8 cellular contexts compared by ENCODE assay signal in genomic region chr2:127479219-127479825, GRCh38. TPM values are rescaled to one million over a fixed set of nuclear protein-coding genes. Genes with fewer than 3 reads are reported as not detected.
DNase-seq lines count a peak whose midpoint lies in the region; ATAC-seq and TF ChIP-seq lines count a peak whose summit lies in the region.

No MANE protein-coding gene starts in this region.

- TF ChIP-seq POLR2A in uterus (IDR thresholded peaks at IDR 0.05) (no peak), lower leg skin (IDR thresholded peaks at IDR 0.05) (no peak)

- TSS peak; percentile 8 for BruUV-seq in mammary epithelial cell (replicated peaks; lab: Mats Ljungman, UMichigan)

- H3K27me3 Mint-ChIP-seq in activated CD4-positive, alpha-beta T cell treated with anti-CD3 and anti-CD28 coated beads, Interleukin-2, amount 10 ng/mL, durations not matched to agents 7 days and 5 days: no peaks in the 10 kb centered on the region

- DNase-seq in DMS53 (lab: John Stamatoyannopoulos, UW) (peak; percentile 86), NCI-H748 (lab: John Stamatoyannopoulos, UW; ENCODE audit: unreplicated experiment) (peak; percentile 55), mammary epithelial cell (peak; percentile 12), left colon (no peak), uterus (no peak), lower leg skin (ENCODE audit: low spot score in 2 of 2) (no peak)
- DNase-seq in activated CD4-positive, alpha-beta T cell treated with anti-CD3 and anti-CD28 coated beads, Interleukin-2, amount 10 ng/mL, durations not matched to agents 7 days and 5 days: no peak

- H3K36me3 ChIP-seq in mammary epithelial cell (ENCODE audit: insufficient read depth, low read length): peaks cover 20% of the 10 kb centered on the region
- no peaks in the 10 kb centered on the region for H3K36me3 ChIP-seq in uterus

- H3K27ac Mint-ChIP-seq in activated CD4-positive, alpha-beta T cell treated with anti-CD3 and anti-CD28 coated beads, Interleukin-2, amount 10 ng/mL, durations not matched to agents 7 days and 5 days: no peak overlapping the region

- H3K79me2 ChIP-seq in mammary epithelial cell (ENCODE audit: insufficient read depth, low read length): no peaks in the 10 kb centered on the region

- H3K4me1 ChIP-seq in mammary epithelial cell (ENCODE audit: insufficient read depth, low read length) (no peaks in the 10 kb centered on the region), uterus (no peaks in the 10 kb centered on the region)

- H3K9me3 Mint-ChIP-seq in activated CD4-positive, alpha-beta T cell treated with anti-CD3 and anti-CD28 coated beads, Interleukin-2, amount 10 ng/mL, durations not matched to agents 7 days and 5 days: peaks cover 11% of the 10 kb centered on the region

- no peaks in the 10 kb centered on the region for H4K20me1 ChIP-seq in mammary epithelial cell (ENCODE audit: insufficient read depth, low read length)

- H3K9ac ChIP-seq in mammary epithelial cell (ENCODE audit: insufficient read depth, low read length): no peak overlapping the region

- H3K36me3 Mint-ChIP-seq in activated CD4-positive, alpha-beta T cell treated with anti-CD3 and anti-CD28 coated beads, Interleukin-2, amount 10 ng/mL, durations not matched to agents 7 days and 5 days (ENCODE audit: low read depth): peaks cover 33% of the 10 kb centered on the region

- 57% methylated on average over 5 of the region's 5 CpGs for WGBS in mammary epithelial cell (ENCODE audit: low coverage, missing lambda C conversion rate)
- 57% methylated on average over 5 of the region's 5 CpGs for WGBS in lower leg skin, 2 donors

- CTCF ChIA-PET in mammary epithelial cell (lab: Charles Lee; ENCODE audit: low non-redundant PET): interaction anchor here (0.7 kb wide), 3 partner anchors 29 to 154 kb away, joined by 3 to 7 read pairs (median 4); no protein-coding TSS in a partner anchor
- CTCF ChIA-PET in activated CD4-positive, alpha-beta T cell treated with anti-CD3 and anti-CD28 coated beads, Interleukin-2, amount 10 ng/mL, durations not matched to agents 7 days and 5 days (lab: Charles Lee): interaction anchor here (0.8 to 1.8 kb wide), 11 partner anchors 9 to 374 kb away, joined by 3 to 5 read pairs (median 3); partner anchors contain the start of gene IWS1

- no peak overlapping the region for H3K27ac ChIP-seq in mammary epithelial cell (ENCODE audit: insufficient read depth, low read depth, low read length)
- H3K27ac ChIP-seq in uterus: no peak overlapping the region

- dilution Hi-C loops in mammary epithelial cell (cut with HindIII; ENCODE audit: low sequenced_read_pairs): no loop called here

- no peaks in the 10 kb centered on the region for H3K27me3 ChIP-seq in mammary epithelial cell (ENCODE audit: insufficient read depth, low read length)
- no peaks in the 10 kb centered on the region for H3K27me3 ChIP-seq in uterus

- H3K9me3 ChIP-seq in mammary epithelial cell (replicated peaks; ENCODE audit: insufficient read depth, low read length) (no peaks in the 10 kb centered on the region), uterus (no peaks in the 10 kb centered on the region)

- intact Hi-C loops in mammary epithelial cell (cut with micrococcal nuclease): loop anchor here (1.0 to 2.0 kb wide), 4 partner anchors 63 to 415 kb away; no protein-coding TSS in a partner anchor
- intact Hi-C loops in left colon (cut with DNase I, micrococcal nuclease): loop anchor here in 1 of 2 donors (10.0 kb wide), 1 partner anchor 155 kb away; no protein-coding TSS in a partner anchor
- intact Hi-C loops in uterus (cut with DNase I; ENCODE audit: low total_unique reads): loop anchor here (10.0 kb wide), 1 partner anchor 155 kb away; no protein-coding TSS in a partner anchor
- intact Hi-C loops in lower leg skin (cut with DNase I; ENCODE audit: low total_unique reads): no loop called here

- no peak overlapping the region for H3K4me2 ChIP-seq in mammary epithelial cell (ENCODE audit: insufficient read depth, low read depth, low read length)

- in situ Hi-C loops in mammary epithelial cell (cut with MboI; ENCODE audit: low sequenced_read_pairs in 2 of 2): loop anchor here in 1 of 2 donors (10.0 kb wide), 1 partner anchor 155 kb away; no protein-coding TSS in a partner anchor

- no peak overlapping the region for H3K4me3 ChIP-seq in mammary epithelial cell (replicated peaks in 1 of 3; ENCODE audit: insufficient read depth in 1 of 3, low read depth in 2 of 3, low read length in 3 of 3)
- no peak overlapping the region for H3K4me3 ChIP-seq in uterus
- no peak overlapping the region for H3K4me3 ChIP-seq in lower leg skin (ENCODE audit: low read depth, poor library complexity, severe bottlenecking)

- POLR2A ChIA-PET in activated CD4-positive, alpha-beta T cell treated with anti-CD3 and anti-CD28 coated beads, Interleukin-2, amount 10 ng/mL, durations not matched to agents 7 days and 5 days (lab: Charles Lee): no interaction called here

- no peak overlapping the region for H3K4me3 Mint-ChIP-seq in activated CD4-positive, alpha-beta T cell treated with anti-CD3 and anti-CD28 coated beads, Interleukin-2, amount 10 ng/mL, durations not matched to agents 7 days and 5 days

- H3K4me1 Mint-ChIP-seq in activated CD4-positive, alpha-beta T cell treated with anti-CD3 and anti-CD28 coated beads, Interleukin-2, amount 10 ng/mL, durations not matched to agents 7 days and 5 days: no peaks in the 10 kb centered on the region

- H2AFZ ChIP-seq in mammary epithelial cell (ENCODE audit: low read depth, low read length): no peak overlapping the region

- ATAC-seq in HG03442 (IDR thresholded peaks at IDR 0.05; ENCODE audit: unreplicated experiment) (peak; percentile 46), left colon (peak; percentile 77)

- TF ChIP-seq CTCF in mammary epithelial cell (conservative IDR thresholded peaks at IDR 0.05 in 1 of 2, IDR thresholded peaks at IDR 0.05 in 1 of 2; ENCODE audit: extremely low read depth in 1 of 2, insufficient read depth in 1 of 2, low read depth in 1 of 2, low read length in 2 of 2): peak; percentile 68 to 71
- TF ChIP-seq CTCF in uterus (IDR thresholded peaks at IDR 0.05): peak; percentile 63 to 71 (median 68)
- no peak for TF ChIP-seq CTCF in lower leg skin (IDR thresholded peaks at IDR 0.05)

RNA-seq across cellular contexts. Expression of gene IWS1, which starts 47.0 kb away (rescaled TPM):
- 10 to 100 TPM; 24.7 to 52.5 TPM for total RNA-seq in mammary epithelial cell
- 30.9 TPM for polyA plus RNA-seq in mammary epithelial cell
- 74.0 TPM for polyA minus RNA-seq in mammary epithelial cell
- 10 to 100 TPM; 32.9 to 39.5 TPM for total RNA-seq in left colon
- total RNA-seq in uterus: 10 to 100 TPM in 3 of 4 donors, 1 to 10 TPM in 1; 8.5 to 47.4 (median 33.1) TPM
- total RNA-seq in lower leg skin: 10 to 100 TPM; 22.7 to 47.1 (median 33.2) TPM
- 10 to 100 TPM; 43.0 to 46.9 TPM for total RNA-seq in activated CD4-positive, alpha-beta T cell treated with anti-CD3 and anti-CD28 coated beads, Interleukin-2, amount 10 ng/mL, durations not matched to agents 7 days and 5 days

RNA-seq across cellular contexts. Expression of gene MYO7B, which starts 56.2 kb away (rescaled TPM):
- total RNA-seq in mammary epithelial cell (not detected), left colon (100 to 1,000 TPM; 244 to 262 TPM), uterus (under 1 TPM; 0.21 to 0.48 (median 0.28) TPM), lower leg skin (10 to 100 TPM in 1 of 4 donors, 1 to 10 TPM in 3; 2.3 to 13.0 (median 4.8) TPM)
- polyA plus RNA-seq in mammary epithelial cell: not detected
- polyA minus RNA-seq in mammary epithelial cell: not detected
- under 1 TPM; 0.60 to 0.69 TPM for total RNA-seq in activated CD4-positive, alpha-beta T cell treated with anti-CD3 and anti-CD28 coated beads, Interleukin-2, amount 10 ng/mL, durations not matched to agents 7 days and 5 days

Comparison
In these comparisons a context has a peak if more than half of its experiments do, and no peak if none do; other contexts are left out.
1. DNase-seq: peak in DMS53 (single experiment), NCI-H748 (single experiment) and mammary epithelial cell (single experiment); none in left colon (0 of 2), uterus (0 of 2), lower leg skin (0 of 2) and activated CD4-positive, alpha-beta T cell treated with anti-CD3 and anti-CD28 coated beads, Interleukin-2, amount 10 ng/mL, durations not matched to agents 7 days and 5 days (single experiment).
2. CTCF ChIP-seq: peak in mammary epithelial cell (2 of 2) and uterus (4 of 4); none in lower leg skin (0 of 3).
3. RNA of gene MYO7B, which starts 56.2 kb away (total RNA-seq): 244 to 262 TPM in left colon; 2.3 to 13.0 TPM in lower leg skin, 0.60 to 0.69 TPM in activated CD4-positive, alpha-beta T cell treated with anti-CD3 and anti-CD28 coated beads, Interleukin-2, amount 10 ng/mL, durations not matched to agents 7 days and 5 days, 0.21 to 0.48 TPM in uterus and not detected in mammary epithelial cell; every median in the first group is over 10 times any median in the second.